16 cellular contexts compared by ENCODE assay signal in genomic region chr2:95056461-95057459, GRCh38. TPM values are rescaled to one million over a fixed set of nuclear protein-coding genes. Genes with fewer than 3 reads are reported as not detected.
DNase-seq lines count a peak whose midpoint lies in the region; ATAC-seq and TF ChIP-seq lines count a peak whose summit lies in the region.
"Had no signal": no experiment of that assay in that cellular context is flagged by ENCODE, and none has a peak within 500 bp of the region (broad histone marks: within the 10 kb centered on the region; RNA-seq: fewer than 3 reads in every experiment).

No MANE protein-coding gene starts in this region.

- H3K4me1 Mint-ChIP-seq in naive thymus-derived CD4-positive, alpha-beta T cell, result peaks cover 31 to 84% (median 80%) of the 10 kb centered on the region in 7 donors

- 77 to 82% methylated on average over 8 to 15 of the region's 15 CpGs for WGBS in upper lobe of left lung, 2 donors

- CTCF ChIA-PET in naive thymus-derived CD4-positive, alpha-beta T cell (lab: Charles Lee), result interaction anchor here (1.3 to 8.9 kb wide), 3 partner anchors 20 to 34 kb away, joined by 5 to 163 read pairs (median 65); partner anchors contain the start of gene MAL

- H3K4me3 Mint-ChIP-seq in naive thymus-derived CD4-positive, alpha-beta T cell, result peak overlapping the region in 2 of 10 donors; percentile 24 to 76
- H3K4me3 Mint-ChIP-seq: activated B cell treated with CpG ODN at 0.5 μM for 24 hours had no signal

- ATAC-seq in left cardiac atrium, result no peak
- no peak for ATAC-seq in naive thymus-derived CD4-positive, alpha-beta T cell
- ATAC-seq in upper lobe of left lung (ENCODE audit: low FRiP score in 2 of 2), result no peak
- no peak for ATAC-seq in GM19395 (IDR thresholded peaks at IDR 0.05; ENCODE audit: unreplicated experiment)
- ATAC-seq in HG02885 (IDR thresholded peaks at IDR 0.05; ENCODE audit: poor library complexity, unreplicated experiment), result no peak
- ATAC-seq: HCT116 had no signal

- H3K27me3 Mint-ChIP-seq in naive thymus-derived CD4-positive, alpha-beta T cell, result no peaks in the 10 kb centered on the region

- no peaks in the 10 kb centered on the region for H3K27me3 ChIP-seq in naive thymus-derived CD4-positive, alpha-beta T cell (ENCODE audit: control insufficient read depth in 2 of 2, insufficient read depth in 2 of 2, low read length in 2 of 2)
- H3K27me3 ChIP-seq in upper lobe of left lung, result no peaks in the 10 kb centered on the region

- no peak for TF ChIP-seq POLR2A in upper lobe of left lung (IDR thresholded peaks at IDR 0.05)

- peaks cover 0 to 11% (median 5%) of the 10 kb centered on the region in 3 experiments for H3K36me3 ChIP-seq in naive thymus-derived CD4-positive, alpha-beta T cell (ENCODE audit: control insufficient read depth in 2 of 3, insufficient read depth in 3 of 3, low read length in 3 of 3)
- H3K36me3 ChIP-seq in upper lobe of left lung, result no peaks in the 10 kb centered on the region

- H3K9me3 Mint-ChIP-seq in naive thymus-derived CD4-positive, alpha-beta T cell, result no peaks in the 10 kb centered on the region
- H3K9me3 Mint-ChIP-seq: activated B cell treated with CpG ODN at 0.5 μM for 24 hours had no signal

- peak overlapping the region; percentile 99 for H3K27ac ChIP-seq in caudate nucleus (ENCODE audit: low read depth, low read length)
- no peak overlapping the region for H3K27ac ChIP-seq in naive thymus-derived CD4-positive, alpha-beta T cell (ENCODE audit: low read depth, low read length)
- no peak overlapping the region for H3K27ac ChIP-seq in upper lobe of left lung

- no peak for TF ChIP-seq EP300 in upper lobe of left lung (IDR thresholded peaks at IDR 0.05)

- H3K36me3 Mint-ChIP-seq in naive thymus-derived CD4-positive, alpha-beta T cell, result peaks cover 0 to 33% (median 21%) of the 10 kb centered on the region in 5 donors

- peaks cover 0 to 62% of the 10 kb centered on the region in 2 donors for H3K4me1 ChIP-seq in naive thymus-derived CD4-positive, alpha-beta T cell (ENCODE audit: control insufficient read depth in 2 of 2, insufficient read depth in 2 of 2, low read length in 2 of 2)
- H3K4me1 ChIP-seq in upper lobe of left lung, result no peaks in the 10 kb centered on the region

- H3K4me3 ChIP-seq in naive thymus-derived CD4-positive, alpha-beta T cell (ENCODE audit: low read length), result no peak overlapping the region
- H3K4me3 ChIP-seq in upper lobe of left lung, result no peak overlapping the region

- no peak for TF ChIP-seq CTCF in upper lobe of left lung (IDR thresholded peaks at IDR 0.05)

- peak overlapping the region in 8 of 9 donors; percentile 30 to 91 (median 88) for H3K27ac Mint-ChIP-seq in naive thymus-derived CD4-positive, alpha-beta T cell
- H3K27ac Mint-ChIP-seq: activated B cell treated with CpG ODN at 0.5 μM for 24 hours had no signal

- POLR2A ChIA-PET in naive thymus-derived CD4-positive, alpha-beta T cell (lab: Charles Lee), result interaction anchor here (0.9 to 21.6 kb wide), 8 partner anchors 6 to 30 kb away, joined by 3 to 581 read pairs (median 8); partner anchors contain the start of gene MAL

- intact Hi-C loops in cardiac septum (cut with DNase I) (no loop called here), left cardiac atrium (cut with DNase I) (no loop called here)
- intact Hi-C loops in naive thymus-derived CD4-positive, alpha-beta T cell (cut with micrococcal nuclease), result no loop called here

- DNase-seq in cardiac septum (ENCODE audit: low spot score), result peak; percentile 70
- DNase-seq in left cardiac atrium, result no peak
- DNase-seq in caudate nucleus (lab: John Stamatoyannopoulos, UW), result peak in 21 of 61 donors; percentile 31 to 77 (median 48)
- DNase-seq in naive thymus-derived CD4-positive, alpha-beta T cell, result no peak
- peak; percentile 10 to 59 for DNase-seq in upper lobe of left lung
- no peak for DNase-seq in activated T-cell treated with anti-CD3 and anti-CD28 coated beads for 4 hours
- DNase-seq: activated B cell treated with CpG ODN at 0.5 μM for 24 hours, activated gamma-delta T cell, DMS79, NCI-H1436, NCI-H524 treated with DMSO at 0.1 percent for 48 hours, SHP77 treated with DMSO at 0.1 percent for 48 hours had no signal

- no peaks in the 10 kb centered on the region for H3K9me3 ChIP-seq in naive thymus-derived CD4-positive, alpha-beta T cell (ENCODE audit: control insufficient read depth in 2 of 3, low read length in 3 of 3)
- H3K9me3 ChIP-seq in upper lobe of left lung, result no peaks in the 10 kb centered on the region

RNA-seq across cellular contexts. Expression of gene MAL, which starts 31.3 kb away (rescaled TPM):
- 8.3 TPM for total RNA-seq in cardiac septum
- total RNA-seq in left cardiac atrium, result 1 to 10 TPM; 5.8 to 7.8 TPM
- total RNA-seq in naive thymus-derived CD4-positive, alpha-beta T cell, result 100 to 1,000 TPM; 124 to 575 (median 159) TPM
- polyA plus RNA-seq in naive thymus-derived CD4-positive, alpha-beta T cell, result 100 to 1,000 TPM; 355 to 408 TPM
- 10 to 100 TPM in 1 of 6 donors, 1 to 10 TPM in 4, not detected in 1; 3.7 to 13.0 (median 5.0) TPM for total RNA-seq in upper lobe of left lung
- total RNA-seq: activated B cell treated with CpG ODN at 0.5 μM for 24 hours, cerebellum had no signal

Comparison
In these comparisons a context has a peak if more than half of its experiments do, and no peak if none do; other contexts are left out.
1. DNase-seq: peak in cardiac septum (single experiment) and upper lobe of left lung (2 of 2); none in left cardiac atrium (single experiment), naive thymus-derived CD4-positive, alpha-beta T cell (0 of 9) and activated T-cell treated with anti-CD3 and anti-CD28 coated beads for 4 hours (single experiment).
2. RNA of gene MAL, which starts 31.3 kb away (total RNA-seq): 124 to 575 TPM in naive thymus-derived CD4-positive, alpha-beta T cell; 8.3 TPM in cardiac septum (single experiment), 5.8 to 7.8 TPM in left cardiac atrium and 3.7 to 13.0 TPM in upper lobe of left lung; every median in the first group is over 4 times any median in the second.